ENCODE assay signal across 1 cellular context in genomic region chr7:2523941-2524807, GRCh38.
TF ChIP-seq lines count a peak whose summit lies in the region.

No MANE protein-coding gene starts in this region.

TF ChIP-seq in HepG2, 621 proteins besides CTCF, POLR2A, EP300 and RAD21 (continued from another document):
- no peak for TF ChIP-seq ZNF234 (CRISPR knock-in tag; conservative IDR thresholded peaks at IDR 0.05)
- TF ChIP-seq ZSCAN12 (CRISPR knock-in tag; IDR thresholded peaks at IDR 0.05), result no peak
- TF ChIP-seq SOX13 (IDR thresholded peaks at IDR 0.05), result peak; percentile 93
- TF ChIP-seq SOX13 (CRISPR knock-in tag; conservative IDR thresholded peaks at IDR 0.05 in 1 of 2, IDR thresholded peaks at IDR 0.05 in 1 of 2), result peak in 1 of 2 experiments; percentile 98; a peak in 2 of 4 replicates
- no peak for TF ChIP-seq GABPA (IDR thresholded peaks at IDR 0.05; ENCODE audit: low read depth, low read length)
- no peak for TF ChIP-seq GABPA (CRISPR knock-in tag; IDR thresholded peaks at IDR 0.05; ENCODE audit: low read depth)
- no peak for TF ChIP-seq MAF1 (CRISPR knock-in tag; IDR thresholded peaks at IDR 0.05; ENCODE audit: borderline replicate concordance)
- TF ChIP-seq POLR2AphosphoS5 (IDR thresholded peaks at IDR 0.05; ENCODE audit: low read depth, low read length), result no peak
- TF ChIP-seq, protein P1, sequence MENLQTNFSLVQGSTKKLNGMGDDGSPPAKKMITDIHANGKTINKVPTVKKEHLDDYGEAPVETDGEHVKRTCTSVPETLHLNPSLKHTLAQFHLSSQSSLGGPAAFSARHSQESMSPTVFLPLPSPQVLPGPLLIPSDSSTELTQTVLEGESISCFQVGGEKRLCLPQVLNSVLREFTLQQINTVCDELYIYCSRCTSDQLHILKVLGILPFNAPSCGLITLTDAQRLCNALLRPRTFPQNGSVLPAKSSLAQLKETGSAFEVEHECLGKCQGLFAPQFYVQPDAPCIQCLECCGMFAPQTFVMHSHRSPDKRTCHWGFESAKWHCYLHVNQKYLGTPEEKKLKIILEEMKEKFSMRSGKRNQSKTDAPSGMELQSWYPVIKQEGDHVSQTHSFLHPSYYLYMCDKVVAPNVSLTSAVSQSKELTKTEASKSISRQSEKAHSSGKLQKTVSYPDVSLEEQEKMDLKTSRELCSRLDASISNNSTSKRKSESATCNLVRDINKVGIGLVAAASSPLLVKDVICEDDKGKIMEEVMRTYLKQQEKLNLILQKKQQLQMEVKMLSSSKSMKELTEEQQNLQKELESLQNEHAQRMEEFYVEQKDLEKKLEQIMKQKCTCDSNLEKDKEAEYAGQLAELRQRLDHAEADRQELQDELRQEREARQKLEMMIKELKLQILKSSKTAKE (CRISPR knock-in tag; IDR thresholded peaks at IDR 0.05; ENCODE audit: borderline replicate concordance), result peak; percentile 63; the same call in 1 of the 2 replicates
- TF ChIP-seq SIN3A (IDR thresholded peaks at IDR 0.05; ENCODE audit: borderline replicate concordance, low read depth, low read length), result no peak
- TF ChIP-seq RAD51 (IDR thresholded peaks at IDR 0.05; ENCODE audit: borderline replicate concordance), result no peak
- TF ChIP-seq SOX5 (CRISPR knock-in tag; IDR thresholded peaks at IDR 0.05; ENCODE audit: borderline replicate concordance), result peak; percentile 98
- TF ChIP-seq ATF5 (CRISPR knock-in tag; IDR thresholded peaks at IDR 0.05; ENCODE audit: low read depth), result no peak
- TF ChIP-seq ZNF143 (CRISPR knock-in tag; IDR thresholded peaks at IDR 0.05), result no peak
- TF ChIP-seq JUN (CRISPR knock-in tag; IDR thresholded peaks at IDR 0.05), result 0 out of 2 replicates have a peak, but pooled peaks have one; percentile 27
- peak; percentile 69 for TF ChIP-seq TBX2 (CRISPR knock-in tag; IDR thresholded peaks at IDR 0.05; ENCODE audit: borderline replicate concordance)
